In the genomic region with DNA sequence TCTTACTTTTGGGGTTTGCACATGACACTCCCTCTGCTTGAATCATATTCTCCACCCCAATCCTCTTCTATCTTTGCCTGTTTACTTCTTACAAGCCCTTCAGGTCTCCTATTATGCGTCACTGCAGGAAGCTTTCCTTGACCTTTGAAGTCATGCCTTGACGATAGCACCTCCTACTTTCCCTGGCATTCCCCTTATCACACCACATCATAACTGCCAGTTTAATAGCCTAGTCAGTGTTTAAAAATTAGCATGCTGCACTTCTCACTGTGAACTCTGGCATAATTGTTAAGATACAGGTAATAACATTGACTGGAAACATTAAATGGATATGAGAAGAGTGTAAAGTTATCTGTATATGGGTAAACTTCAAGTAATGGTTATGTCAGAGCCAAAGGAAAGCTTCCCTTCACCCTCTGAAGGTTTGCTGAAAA, we compare ENCODE assay signal across 8 cellular contexts. TPM values are rescaled to one million over a fixed set of nuclear protein-coding genes. Genes with fewer than 3 reads are reported as not detected.
DNase-seq lines count a peak whose midpoint lies in the region; TF ChIP-seq lines count a peak whose summit lies in the region.

No MANE protein-coding gene starts in this region.

- H3K27me3 ChIP-seq in A673 (replicated peaks; ENCODE audit: insufficient read depth, low read depth, low read length, poor library complexity) (no peaks in the 10 kb centered on the region), SJCRH30 (no peaks in the 10 kb centered on the region)

- H3K27ac ChIP-seq in A673 (ENCODE audit: low read depth, low read length, poor library complexity, severe bottlenecking) = no peak overlapping the region
- H3K27ac ChIP-seq in SJCRH30 = no peak overlapping the region

- H3K36me3 ChIP-seq in A673 (ENCODE audit: insufficient read depth, low read length, poor library complexity, severe bottlenecking) = no peaks in the 10 kb centered on the region
- H3K36me3 ChIP-seq in SJCRH30 = no peaks in the 10 kb centered on the region

- H3K4me1 ChIP-seq in A673 (ENCODE audit: insufficient read depth, low read length, poor library complexity, severe bottlenecking) (peaks cover 28% of the 10 kb centered on the region), SJCRH30 (no peaks in the 10 kb centered on the region)

- POLR2A ChIA-PET in A673 (lab: Charles Lee; ENCODE audit: low non-redundant PET) = no interaction called here

- no TSS peak for BruUV-seq in A673 (replicated peaks; lab: Mats Ljungman, UMichigan)

- no peaks in the 10 kb centered on the region for H3K9me3 ChIP-seq in A673 (ENCODE audit: low read depth, low read length, poor library complexity, severe bottlenecking)
- H3K9me3 ChIP-seq in SJCRH30 (replicated peaks) = no peaks in the 10 kb centered on the region

- no peak for TF ChIP-seq CTCF in A673 (conservative IDR thresholded peaks at IDR 0.05; ENCODE audit: low read depth, low read length)

- CTCF ChIA-PET in A673 (lab: Charles Lee) = no interaction called here

- H3K4me3 ChIP-seq in A673 (ENCODE audit: low read depth, low read length, poor library complexity, severe bottlenecking) (no peak overlapping the region), SJCRH30 (no peak overlapping the region)

- intact Hi-C loops in A673 (cut with micrococcal nuclease; ENCODE audit: unreplicated experiment) = no loop called here

- DNase-seq in A673 (ENCODE audit: low spot score) = peak; percentile 18
- DNase-seq in H4 (ENCODE audit: low spot score) = peak; percentile 45
- DNase-seq in activated CD4-positive, alpha-beta T cell treated with anti-CD3 and anti-CD28 coated beads, Interleukin-2, amount 50 U/mL, for 4 hours = peak; percentile 4 to 9
- DNase-seq in iPS DF 19.7 (ENCODE audit: low read depth, low spot score) = peak; percentile 30
- DNase-seq in SJCRH30 = no peak
- DNase-seq in SW 1271 (lab: John Stamatoyannopoulos, UW) = no peak
- no peak for DNase-seq in superior temporal gyrus (ENCODE audit: extremely low spot score)
- DNase-seq in DMS79 (lab: John Stamatoyannopoulos, UW) = no peak

RNA-seq across cellular contexts. Expression of a gene that starts 37.1 kb away (rescaled TPM):
- 25.5 and 25.7 TPM in 2 replicates for total RNA-seq in A673 (2021)
- 12.5 and 17.0 TPM in 2 replicates for total RNA-seq in H4 (2014; rRNA removed; shearing (Covaris generic))
- total RNA-seq in SJCRH30 (2014; rRNA removed; shearing (Covaris generic)) = 19.2 and 23.5 TPM in 2 replicates

RNA-seq across cellular contexts. Expression of a gene that starts 51.7 kb away (rescaled TPM):
- total RNA-seq in A673 (2021) = 42.1 and 43.1 TPM in 2 replicates
- 34.8 and 45.6 TPM in 2 replicates for total RNA-seq in H4 (2014; rRNA removed; shearing (Covaris generic))
- 68.6 and 72.8 TPM in 2 replicates for total RNA-seq in SJCRH30 (2014; rRNA removed; shearing (Covaris generic))

Comparison
In these comparisons a context has a peak if more than half of its experiments do, and no peak if none do; other contexts are left out.
1. DNase-seq: peak in A673 (single experiment), H4 (single experiment), activated CD4-positive, alpha-beta T cell treated with anti-CD3 and anti-CD28 coated beads, Interleukin-2, amount 50 U/mL, for 4 hours (2 of 2) and iPS DF 19.7 (single experiment); none in SJCRH30 (0 of 2), SW 1271 (0 of 2), superior temporal gyrus (single experiment) and DMS79 (single experiment).